24 cellular contexts compared by ENCODE assay signal in genomic region chr20:61169870-61170269, GRCh38.
"Had no signal": no experiment of that assay in that cellular context is flagged by ENCODE, and none has a peak within 500 bp of the region (broad histone marks: within the 10 kb centered on the region; RNA-seq: fewer than 3 reads in every experiment).

No MANE protein-coding gene starts in this region.

- DNase-seq: activated CD4-positive, alpha-beta memory T cell treated with anti-CD3 and anti-CD28 coated beads, Interleukin-2, amount 10 ng/mL, durations not matched to agents 7 days and 5 days; activated CD4-positive, alpha-beta T cell treated with anti-CD3 and anti-CD28 coated beads for 36 hours; activated CD4-positive, alpha-beta T cell treated with anti-CD3 and anti-CD28 coated beads, Interleukin-2, amount 50 U/mL, for 1 hour; activated gamma-delta T cell; activated naive CD4-positive, alpha-beta T cell treated with anti-CD3 and anti-CD28 coated beads for 36 hours; activated T-cell treated with anti-CD3 and anti-CD28 coated beads for 4 hours; activated T-cell treated with anti-CD3 and anti-CD28 coated beads, Interleukin-2, amount 50 U/mL, for 48 hours; amygdala; brain microvascular endothelial cell; Kasumi-1; KBM-7; NCI-H1092 treated with DMSO at 0.1 percent for 48 hours; NCI-H1417 treated with DMSO at 0.1 percent for 48 hours; NCI-H1694; NCI-H2029 treated with DMSO at 0.1 percent for 48 hours; NCI-H345; NCI-H510A; Peyer's patch; SIG-M5; T-helper 17 cell; T-helper 9 cell had no signal

- H3K36me3 Mint-ChIP-seq: activated naive CD8-positive, alpha-beta T cell had no signal

- ATAC-seq: activated CD4-positive, alpha-beta T cell treated with anti-CD3 and anti-CD28 coated beads for 36 hours; activated T-helper 17 cell treated with anti-CD3 and anti-CD28 coated beads, Interleukin-2, amount 50 U/mL, for 72 hours; T-helper 17 cell had no signal

- H3K4me1 Mint-ChIP-seq: activated CD4-positive, alpha-beta memory T cell treated with anti-CD3 and anti-CD28 coated beads, Interleukin-2, amount 10 ng/mL, durations not matched to agents 7 days and 5 days; activated CD4-positive, alpha-beta T cell treated with anti-CD3 and anti-CD28 coated beads for 36 hours; activated T-helper 17 cell treated with anti-CD3 and anti-CD28 coated beads, Interleukin-2, amount 50 U/mL, for 72 hours; T-helper 17 cell had no signal

- H3K36me3 ChIP-seq: brain microvascular endothelial cell, cardiac muscle cell, Peyer's patch had no signal

- H3K27ac Mint-ChIP-seq: activated CD4-positive, alpha-beta memory T cell treated with anti-CD3 and anti-CD28 coated beads, Interleukin-2, amount 10 ng/mL, durations not matched to agents 7 days and 5 days; activated CD4-positive, alpha-beta T cell treated with anti-CD3 and anti-CD28 coated beads for 36 hours; activated naive CD4-positive, alpha-beta T cell treated with anti-CD3 and anti-CD28 coated beads for 36 hours; activated naive CD8-positive, alpha-beta T cell; activated T-helper 17 cell treated with anti-CD3 and anti-CD28 coated beads, Interleukin-2, amount 50 U/mL, for 72 hours; T-helper 17 cell had no signal

- H3K4me3 Mint-ChIP-seq: activated CD4-positive, alpha-beta memory T cell treated with anti-CD3 and anti-CD28 coated beads, Interleukin-2, amount 10 ng/mL, durations not matched to agents 7 days and 5 days; activated CD4-positive, alpha-beta T cell treated with anti-CD3 and anti-CD28 coated beads for 36 hours; activated naive CD4-positive, alpha-beta T cell treated with anti-CD3 and anti-CD28 coated beads for 36 hours; activated naive CD8-positive, alpha-beta T cell; activated T-helper 17 cell treated with anti-CD3 and anti-CD28 coated beads, Interleukin-2, amount 50 U/mL, for 72 hours; T-helper 17 cell had no signal

- H3K9me3 Mint-ChIP-seq: activated CD4-positive, alpha-beta memory T cell treated with anti-CD3 and anti-CD28 coated beads, Interleukin-2, amount 10 ng/mL, durations not matched to agents 7 days and 5 days; activated naive CD4-positive, alpha-beta T cell treated with anti-CD3 and anti-CD28 coated beads for 36 hours; activated T-helper 17 cell treated with anti-CD3 and anti-CD28 coated beads, Interleukin-2, amount 50 U/mL, for 72 hours had no signal

- H3K27me3 ChIP-seq: brain microvascular endothelial cell, cardiac muscle cell, Peyer's patch had no signal

- H3K4me3 ChIP-seq: cardiac muscle cell, Peyer's patch had no signal

- H3K27me3 Mint-ChIP-seq: activated CD4-positive, alpha-beta memory T cell treated with anti-CD3 and anti-CD28 coated beads, Interleukin-2, amount 10 ng/mL, durations not matched to agents 7 days and 5 days had no signal
